In the genomic region with DNA sequence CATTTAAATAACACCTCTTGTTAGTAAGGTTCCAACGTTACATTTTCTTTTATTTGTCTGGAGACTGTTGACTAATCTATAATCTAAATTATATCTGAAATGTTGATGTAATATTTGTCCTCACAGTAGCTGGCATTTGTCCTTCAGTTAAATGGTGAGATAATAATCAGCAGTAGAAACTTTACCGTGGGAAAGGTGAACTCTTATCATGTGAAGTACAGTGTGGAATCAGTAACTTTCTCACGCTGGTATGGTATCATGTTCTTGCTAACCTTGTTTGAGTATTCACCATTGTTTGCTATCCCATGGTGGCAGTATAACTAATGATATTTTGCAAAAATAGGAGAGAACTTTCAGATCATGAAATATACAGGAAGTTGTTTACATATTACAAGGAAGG, we compare ENCODE assay signal across 14 cellular contexts. TPM values are rescaled to one million over a fixed set of nuclear protein-coding genes. Genes with fewer than 3 reads are reported as not detected.
DNase-seq lines count a peak whose midpoint lies in the region; ATAC-seq and TF ChIP-seq lines count a peak whose summit lies in the region.
"Had no signal": no experiment of that assay in that cellular context is flagged by ENCODE, and none has a peak within 500 bp of the region (broad histone marks: within the 10 kb centered on the region; RNA-seq: fewer than 3 reads in every experiment).

No MANE protein-coding gene starts in this region.

- no peak for ATAC-seq in GM21515 (IDR thresholded peaks at IDR 0.05; ENCODE audit: unreplicated experiment)

- peak overlapping the region; percentile 98 for H3K4me3 ChIP-seq in NB4 (ENCODE audit: low read depth, low read length)
- H3K4me3 ChIP-seq in coronary artery, result no peak overlapping the region
- H3K4me3 ChIP-seq: skin epidermis had no signal

- TF ChIP-seq CTCF in NB4 (IDR thresholded peaks at IDR 0.05; ENCODE audit: low read depth, low read length) (no peak), coronary artery (IDR thresholded peaks at IDR 0.05) (no peak)

- no peak for TF ChIP-seq POLR2A in NB4 (IDR thresholded peaks at IDR 0.05; ENCODE audit: extremely low read depth, insufficient read length)

- DNase-seq in NCI-H146 (lab: John Stamatoyannopoulos, UW) (peak; percentile 5), NCI-H146 treated with DMSO at 0.1 percent for 48 hours (lab: John Stamatoyannopoulos, UW; ENCODE audit: unreplicated experiment) (no peak), NB4 (ENCODE audit: low read depth) (no peak), dermis blood vessel endothelial cell (peak; percentile 23), renal cortical epithelial cell (ENCODE audit: low read depth) (peak; percentile 68), NCI-H526 (lab: John Stamatoyannopoulos, UW) (no peak), coronary artery (ENCODE audit: low spot score) (no peak)
- DNase-seq: 8988T; activated naive CD8-positive, alpha-beta T cell treated with anti-CD3 and anti-CD28 coated beads, Interleukin-2, amount 10 ng/mL, durations not matched to agents 7 days and 5 days; COR-L47; RPMI8226 had no signal

- no peak overlapping the region for H3K27ac ChIP-seq in coronary artery

RNA-seq across cellular contexts. Expression of gene GMNN, which starts 4.7 kb away (rescaled TPM):
- total RNA-seq in dermis blood vessel endothelial cell, result 20.8 and 35.9 TPM in 2 replicates
- total RNA-seq in renal cortical epithelial cell, result 12.1 and 19.3 TPM in 2 replicates

RNA-seq across cellular contexts. Expression of gene ARMH2, which starts 19.3 kb away (rescaled TPM):
- total RNA-seq in dermis blood vessel endothelial cell (not detected in 2 replicates), renal cortical epithelial cell (not detected in 2 replicates)
- total RNA-seq: myocyte had no signal

Comparison
In these comparisons a context has a peak if more than half of its experiments do, and no peak if none do; other contexts are left out.
1. DNase-seq: peak in NCI-H146 (single experiment), dermis blood vessel endothelial cell (single experiment) and renal cortical epithelial cell (single experiment); none in NCI-H146 treated with DMSO at 0.1 percent for 48 hours (single experiment), NB4 (single experiment), NCI-H526 (0 of 2) and coronary artery (single experiment).